24 cellular contexts compared by ENCODE assay signal in the genomic region with DNA sequence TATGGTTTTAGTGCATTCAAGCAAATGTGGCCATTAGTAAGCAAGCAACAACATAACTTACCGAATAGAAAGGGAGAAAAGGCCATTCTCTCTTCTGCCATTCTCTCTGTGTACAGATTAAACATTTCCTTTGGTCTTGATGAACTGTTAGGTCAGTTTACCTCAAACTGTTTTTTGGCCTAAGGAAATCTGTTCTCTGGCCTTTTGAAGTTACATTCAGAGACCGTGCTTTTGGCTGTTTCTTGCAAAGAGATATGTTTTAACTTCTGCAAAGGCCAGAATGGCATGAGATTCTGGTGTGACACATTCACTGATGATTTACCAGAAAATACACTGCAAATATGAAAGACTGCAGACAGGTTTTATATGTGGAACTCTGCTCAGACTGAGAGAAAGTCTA. TPM values are rescaled to one million over a fixed set of nuclear protein-coding genes. Genes with fewer than 3 reads are reported as not detected.
A peak's percentile ranks its signal among the peaks of the same experiment; 100 is the strongest.
DNase-seq lines count a peak whose midpoint lies in the region; ATAC-seq, FAIRE-seq and TF ChIP-seq lines count a peak whose summit lies in the region.
"Had no signal": no experiment of that assay in that cellular context is flagged by ENCODE, and none has a peak within 500 bp of the region (broad histone marks: within the 10 kb centered on the region; RNA-seq: fewer than 3 reads in every experiment).

No MANE protein-coding gene starts in this region.

- in situ Hi-C loops in HepG2 (cut with HindIII; ENCODE audit: extremely low pct_ligation_motif_present, low pct_unique_long_range_greater_than_20kb): no loop called here

- no peak for TF ChIP-seq POLR2A in HepG2 (IDR thresholded peaks at IDR 0.05; ENCODE audit: insufficient read depth in 1 of 2, low read depth in 2 of 2, low read length in 2 of 2)

- H3K9ac ChIP-seq in HUES64 (ENCODE audit: low read depth, low read length): no peak overlapping the region
- H3K9ac ChIP-seq in HepG2 (ENCODE audit: insufficient read depth, low read depth, low read length): no peak overlapping the region

- peak; percentile 91 for FAIRE-seq in HepG2 (lab: Jason Lieb, UNC)

- POLR2A ChIA-PET in HepG2 (lab: Yijun Ruan, JAX): no interaction called here

- H2AFZ ChIP-seq in HepG2 (ENCODE audit: low read length): no peak overlapping the region

- H3K36me3 ChIP-seq in HUES64 (ENCODE audit: insufficient read depth, low read length) (peaks cover 10% of the 10 kb centered on the region), HepG2 (replicated peaks in 1 of 2; ENCODE audit: control insufficient read depth in 1 of 2, insufficient read depth in 2 of 2, low read length in 2 of 2) (peaks cover 2 to 26% of the 10 kb centered on the region in 2 experiments), upper lobe of right lung (peaks cover 24% of the 10 kb centered on the region)
- H3K36me3 ChIP-seq: cardiac muscle cell, prostate gland had no signal

- H3K27me3 ChIP-seq in HUES64 (ENCODE audit: insufficient read depth, low read length) (no peaks in the 10 kb centered on the region), HepG2 (ENCODE audit: control insufficient read depth in 1 of 2, insufficient read depth in 2 of 2, low read length in 2 of 2) (no peaks in the 10 kb centered on the region), upper lobe of right lung (no peaks in the 10 kb centered on the region)
- H3K27me3 ChIP-seq: cardiac muscle cell, heart right ventricle, transverse colon had no signal

- H3K4me2 ChIP-seq in HepG2 (ENCODE audit: low read depth, low read length): peak overlapping the region; percentile 50

- H3K4me1 ChIP-seq in HUES64 (ENCODE audit: insufficient read depth, low read length) (peaks cover 12% of the 10 kb centered on the region), HepG2 (ENCODE audit: insufficient read depth, low read length) (peaks cover 47% of the 10 kb centered on the region), upper lobe of right lung (peaks cover 32% of the 10 kb centered on the region)
- H3K4me1 ChIP-seq: prostate gland had no signal

- no peak for TF ChIP-seq RAD21 in HepG2 (CRISPR knock-in tag; IDR thresholded peaks at IDR 0.05)

- H4K20me1 ChIP-seq in HepG2 (ENCODE audit: insufficient read depth, low read length): peaks cover 1% of the 10 kb centered on the region; the same call in 1 of the 2 replicates

- intact Hi-C loops in HepG2 (cut with micrococcal nuclease; ENCODE audit: unreplicated experiment): no loop called here
- intact Hi-C loops in upper lobe of right lung (cut with DNase I): no loop called here
- intact Hi-C loops in posterior cingulate gyrus (cut with DNase I): no loop called here

- TF ChIP-seq CTCF in HepG2 (CRISPR knock-in tag; IDR thresholded peaks at IDR 0.05): no peak
- no peak for TF ChIP-seq CTCF in upper lobe of right lung (IDR thresholded peaks at IDR 0.05)

- H3K9me3 Mint-ChIP-seq in activated T-cell treated with anti-CD3 and anti-CD28 coated beads, Interleukin-2, amount 50 U/mL, for 72 hours: no peaks in the 10 kb centered on the region
- H3K9me3 Mint-ChIP-seq: CD4-positive, alpha-beta T cell had no signal

- peak in 1 of 2 experiments; percentile 37; a peak in 1 of 4 replicates for TF ChIP-seq EP300 in HepG2 (IDR thresholded peaks at IDR 0.05; ENCODE audit: low read depth in 2 of 2, low read length in 2 of 2)
- TF ChIP-seq EP300 in HepG2 (CRISPR knock-in tag; IDR thresholded peaks at IDR 0.05; ENCODE audit: borderline replicate concordance): no peak

- DNase-seq in dermis blood vessel endothelial cell (peak; percentile 35), HepG2 (ENCODE audit: low spot score) (peak; percentile 56), upper lobe of right lung (no peak), OCI-M1 (lab: John Stamatoyannopoulos, UW) (no peak), posterior cingulate gyrus (no peak)
- no peak for DNase-seq in activated CD8-positive, alpha-beta memory T cell treated with anti-CD3 and anti-CD28 coated beads for 24 hours
- no peak for DNase-seq in activated T-cell treated with anti-CD3 and anti-CD28 coated beads, Interleukin-2, amount 50 U/mL, for 72 hours
- DNase-seq: activated CD4-positive, alpha-beta T cell treated with anti-CD3 and anti-CD28 coated beads for 36 hours; activated gamma-delta T cell treated with Interleukin-2 at 50 U/mL for 16 hours; activated T-cell treated with anti-CD3 and anti-CD28 coated beads, Interleukin-2, amount 50 U/mL, for 1 hour; amniotic stem cell; CD4-positive, alpha-beta T cell; heart right ventricle; KBM-7; left ventricle myocardium inferior; NCI-H1436 treated with DMSO at 0.1 percent for 48 hours; NCI-H510A treated with DMSO at 0.1 percent for 48 hours; NK-92 treated with Interleukin-12 subunit alpha and Interleukin-12 subunit beta, amount 100 ng/mL, for 24 hours; stimulated activated CD8-positive, alpha-beta memory T cell treated with anti-CD3 and anti-CD28 coated beads, Interleukin-4, amount 100 ng/mL, for 48 hours; transverse colon had no signal

- ATAC-seq in HepG2 (peak; percentile 75), upper lobe of right lung (no peak)
- no peak for ATAC-seq in activated T-cell treated with anti-CD3 and anti-CD28 coated beads, Interleukin-2, amount 50 U/mL, for 72 hours (replicated peaks in 1 of 2)
- ATAC-seq: activated CD4-positive, alpha-beta T cell treated with anti-CD3 and anti-CD28 coated beads for 36 hours; heart right ventricle; Panc1 had no signal

- H3K27ac Mint-ChIP-seq in activated T-cell treated with anti-CD3 and anti-CD28 coated beads, Interleukin-2, amount 50 U/mL, for 72 hours: no peak overlapping the region
- H3K27ac Mint-ChIP-seq: activated CD4-positive, alpha-beta T cell treated with anti-CD3 and anti-CD28 coated beads for 36 hours; CD4-positive, alpha-beta T cell had no signal

- H3K4me3 ChIP-seq in HUES64 (ENCODE audit: low read length) (no peak overlapping the region), HepG2 (replicated peaks in 1 of 3; ENCODE audit: insufficient read depth in 1 of 3, low read depth in 2 of 3, low read length in 3 of 3) (peak overlapping the region in 1 of 3 experiments; percentile 12; a peak in 1 of 6 replicates), upper lobe of right lung (no peak overlapping the region)
- H3K4me3 ChIP-seq: cardiac muscle cell, heart right ventricle, left ventricle myocardium inferior, prostate gland, transverse colon had no signal

- H3K4me1 Mint-ChIP-seq in activated T-cell treated with anti-CD3 and anti-CD28 coated beads, Interleukin-2, amount 50 U/mL, for 72 hours (ENCODE audit: low read depth): peaks cover 16% of the 10 kb centered on the region

- H3K27me3 Mint-ChIP-seq in activated T-cell treated with anti-CD3 and anti-CD28 coated beads, Interleukin-2, amount 50 U/mL, for 72 hours (ENCODE audit: low read depth): no peaks in the 10 kb centered on the region
- H3K27me3 Mint-ChIP-seq: activated CD4-positive, alpha-beta T cell treated with anti-CD3 and anti-CD28 coated beads for 36 hours; CD4-positive, alpha-beta T cell had no signal

- H3K27ac ChIP-seq in HUES64 (ENCODE audit: low read depth, low read length) (0 out of 2 replicates have a peak overlapping the region, but pooled peaks have one; percentile 25), HepG2 (ENCODE audit: extremely low read length, insufficient read depth, low read length) (peak overlapping the region; percentile 51), upper lobe of right lung (peak overlapping the region; percentile 26)
- H3K27ac ChIP-seq: cardiac muscle cell, left ventricle myocardium inferior, prostate gland had no signal

- CTCF ChIA-PET in HepG2 (lab: Yijun Ruan, JAX; ENCODE audit: low intra/inter-chr PET ratio, low total read pairs): no interaction called here

- H3K79me2 ChIP-seq in HepG2 (ENCODE audit: insufficient read depth, low read length): peaks cover 31% of the 10 kb centered on the region

- H3K4me3 Mint-ChIP-seq in activated T-cell treated with anti-CD3 and anti-CD28 coated beads, Interleukin-2, amount 50 U/mL, for 72 hours: no peak overlapping the region
- H3K4me3 Mint-ChIP-seq: activated CD4-positive, alpha-beta T cell treated with anti-CD3 and anti-CD28 coated beads for 36 hours; CD4-positive, alpha-beta T cell had no signal

- H3K36me3 Mint-ChIP-seq in activated T-cell treated with anti-CD3 and anti-CD28 coated beads, Interleukin-2, amount 50 U/mL, for 72 hours (ENCODE audit: insufficient read depth in 2 of 2): peaks cover 0 to 14% of the 10 kb centered on the region in 2 donors

- WGBS in HUES64: 96% methylated on average over 2 of the region's 2 CpGs
- 0% methylated on average over 2 of the region's 2 CpGs for WGBS in HepG2 (ENCODE audit: low lambda C conversion rate)

- BruUV-seq in HepG2 (replicated peaks; lab: Mats Ljungman, UMichigan): no TSS peak

- H3K9me3 ChIP-seq in HUES64 (ENCODE audit: insufficient read depth, low read depth, low read length) (no peaks in the 10 kb centered on the region), HepG2 (ENCODE audit: low read length) (no peaks in the 10 kb centered on the region), upper lobe of right lung (no peaks in the 10 kb centered on the region)
- H3K9me3 ChIP-seq: heart right ventricle, left ventricle myocardium inferior, prostate gland, transverse colon had no signal

RNA-seq across cellular contexts. Expression of gene AHR, which starts 22.2 kb away (rescaled TPM):
- 3.0 TPM for polyA plus RNA-seq in HUES64 (2013, experiment 1 of 2)
- 3.0 TPM for polyA plus RNA-seq in HUES64 (2013, experiment 2 of 2)
- total RNA-seq in dermis blood vessel endothelial cell: 142 and 189 TPM in 2 replicates
- total RNA-seq in HepG2 (2016; rRNA removed; fragmentation: Illumina TruSeq; extraction: Trizol): 31.3 and 34.1 TPM in 2 replicates
- 1.7 and 3.1 TPM in 2 replicates for total RNA-seq in HepG2 (2016; cell fraction: cytosol; rRNA removed; fragmentation: Illumina TruSeq; extraction: Trizol; ENCODE audit: low read depth)
- total RNA-seq in HepG2 (2016; cell fraction: insoluble cytoplasmic fraction; rRNA removed; fragmentation: Illumina TruSeq; extraction: Trizol): 30.9 and 33.5 TPM in 2 replicates
- 6.5 and 7.0 TPM in 2 replicates for total RNA-seq in HepG2 (2016; cell fraction: membrane; rRNA removed; fragmentation: Illumina TruSeq; extraction: Trizol)
- 32.0 and 45.9 TPM in 2 replicates for total RNA-seq in HepG2 (2016; cell fraction: nucleus; rRNA removed; fragmentation: Illumina TruSeq; extraction: Trizol)
- polyA plus RNA-seq in HepG2 (2011; rRNA removed): 9.0 and 10.0 TPM in 2 replicates
- polyA plus RNA-seq in HepG2 (2011; cell fraction: cytosol; rRNA removed): 3.4 and 7.6 TPM in 2 replicates
- polyA plus RNA-seq in HepG2 (2011; cell fraction: nucleus; rRNA removed): 17.2 and 19.0 TPM in 2 replicates
- 19.9 and 20.0 TPM in 2 replicates for polyA plus RNA-seq in HepG2 (2012)
- 0.34 and 0.38 TPM in 2 replicates for polyA plus RNA-seq in HepG2 (2016; cell fraction: cytosol; fragmentation: Illumina TruSeq; extraction: Trizol; ENCODE audit: low read depth)
- 12.0 and 12.5 TPM in 2 replicates for polyA plus RNA-seq in HepG2 (2016; cell fraction: insoluble cytoplasmic fraction; fragmentation: Illumina TruSeq; extraction: Trizol; ENCODE audit: low read depth)
- 1.6 and 1.8 TPM in 2 replicates for polyA plus RNA-seq in HepG2 (2016; cell fraction: membrane; fragmentation: Illumina TruSeq; extraction: Trizol; ENCODE audit: low read depth)
- polyA plus RNA-seq in HepG2 (2016; cell fraction: nucleus; fragmentation: Illumina TruSeq; extraction: Trizol; ENCODE audit: insufficient read depth, low read depth): 19.2 and 22.4 TPM in 2 replicates
- polyA minus RNA-seq in HepG2 (2011; rRNA and poly(A)+ RNA removed; ENCODE audit: low replicate concordance): 8.4 and 12.3 TPM in 2 replicates
- polyA minus RNA-seq in HepG2 (2011; cell fraction: cytosol; rRNA and poly(A)+ RNA removed): 26.4 and 26.5 TPM in 2 replicates
- 147 and 166 TPM in 2 replicates for polyA minus RNA-seq in HepG2 (2011; cell fraction: nucleus; rRNA and poly(A)+ RNA removed)
- total RNA-seq in upper lobe of right lung: 118 TPM
- total RNA-seq in activated T-cell treated with anti-CD3 and anti-CD28 coated beads, Interleukin-2, amount 50 U/mL, for 72 hours: 10 to 100 TPM; 36.4 to 42.8 TPM

Comparison
In these comparisons a context has a peak if more than half of its experiments do, and no peak if none do; other contexts are left out.
1. DNase-seq: peak in dermis blood vessel endothelial cell (single experiment) and HepG2 (single experiment); none in upper lobe of right lung (single experiment), OCI-M1 (single experiment), activated CD8-positive, alpha-beta memory T cell treated with anti-CD3 and anti-CD28 coated beads for 24 hours (single experiment), activated T-cell treated with anti-CD3 and anti-CD28 coated beads, Interleukin-2, amount 50 U/mL, for 72 hours (0 of 2) and posterior cingulate gyrus (0 of 10).
2. Peak in every context shown above with its lines, with median percentiles within 50 percentile points of each other: H3K27ac ChIP-seq.